In the genomic region with DNA sequence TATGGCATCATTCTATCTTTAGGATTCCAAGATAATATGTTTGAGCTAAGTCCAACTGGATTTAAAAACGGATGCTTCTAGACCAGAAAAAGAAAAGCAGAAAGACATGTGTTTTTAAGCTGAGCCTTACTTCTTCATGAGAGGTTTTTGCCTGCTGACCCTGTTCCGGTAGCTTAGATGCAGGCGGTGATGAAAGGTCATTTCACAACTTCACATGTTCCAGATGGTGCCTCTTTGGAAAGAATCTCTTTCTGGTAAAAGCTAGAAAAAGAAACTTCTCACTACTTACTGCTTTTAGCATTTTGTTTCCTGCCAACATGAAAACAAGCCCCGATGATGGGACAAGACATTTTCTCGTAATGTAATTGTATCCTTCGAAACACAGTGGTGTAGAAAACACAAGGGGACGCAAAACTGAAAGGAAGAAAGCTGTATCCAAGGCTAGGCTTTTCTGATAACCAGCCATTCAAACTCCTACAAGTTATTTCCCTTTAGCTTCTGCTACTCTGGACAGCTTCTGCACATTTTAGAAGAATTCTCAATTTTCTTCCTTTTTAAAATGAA, we compare ENCODE assay signal across 29 cellular contexts.
DNase-seq lines count a peak whose midpoint lies in the region; TF ChIP-seq lines count a peak whose summit lies in the region.
"Had no signal": no experiment of that assay in that cellular context is flagged by ENCODE, and none has a peak within 500 bp of the region (broad histone marks: within the 10 kb centered on the region; RNA-seq: fewer than 3 reads in every experiment).

No MANE protein-coding gene starts in this region.

- DNase-seq in AG09319 (ENCODE audit: extremely low read depth, low read depth) (peak; percentile 11), LHCN-M2 (ENCODE audit: low read depth) (peak; percentile 16), fibroblast of villous mesenchyme (ENCODE audit: low read depth) (peak; percentile 73), mucosa of gallbladder (ENCODE audit: low spot score) (peak; percentile 20), NCI-H446 treated with DMSO at 0.1 percent for 48 hours (lab: John Stamatoyannopoulos, UW) (no peak), NCI-H1092 treated with DMSO at 0.1 percent for 48 hours (lab: John Stamatoyannopoulos, UW) (no peak), ascending aorta (ENCODE audit: low spot score in 2 of 2) (no peak)
- no peak for DNase-seq in CD8-positive, alpha-beta memory T cell
- DNase-seq: activated CD4-positive, alpha-beta T cell treated with anti-CD3 and anti-CD28 coated beads for 1 hour; activated CD8-positive, alpha-beta T cell treated with anti-CD3 and anti-CD28 coated beads for 36 hours; activated naive CD8-positive, alpha-beta T cell treated with anti-CD3 and anti-CD28 coated beads for 36 hours; DMS53; foreskin keratinocyte; GDM1; hippocampal formation; KBM-7; left lung; MG63; naive thymus-derived CD8-positive, alpha-beta T cell; NCI-H1436; NCI-H446; occipital lobe; SK-N-SH; stimulated activated CD4-positive, alpha-beta T cell treated with anti-CD3 and anti-CD28 coated beads, Interleukin-2, amount 100 ng/mL, for 24 hours; T-helper 17 cell had no signal

- peak; percentile 0; the same call in 1 of the 2 replicates for TF ChIP-seq CTCF in AG09319 (IDR thresholded peaks at IDR 0.05; ENCODE audit: low read depth, low read length)
- TF ChIP-seq CTCF in fibroblast of villous mesenchyme (IDR thresholded peaks at IDR 0.05; ENCODE audit: insufficient read depth, low read depth, low read length) = no peak
- TF ChIP-seq CTCF in ascending aorta (IDR thresholded peaks at IDR 0.05) = no peak

- peaks cover under 1 to 9% (median 6%) of the 10 kb centered on the region in 5 donors for H3K9me3 Mint-ChIP-seq in CD8-positive, alpha-beta memory T cell
- H3K9me3 Mint-ChIP-seq: activated T-helper 2 cell treated with anti-CD3 and anti-CD28 coated beads, Interferon-gamma antibody, Interleukin-2, Interleukin-4, amounts not matched to agents 10 μg/mL and 5 μg/mL and 100 μg/mL, durations not matched to agents 14 hours and 24 hours and 36 hours had no signal

- H3K27me3 Mint-ChIP-seq in CD8-positive, alpha-beta memory T cell = no peaks in the 10 kb centered on the region
- H3K27me3 Mint-ChIP-seq: activated CD8-positive, alpha-beta T cell treated with anti-CD3 and anti-CD28 coated beads for 36 hours; activated naive CD8-positive, alpha-beta T cell treated with anti-CD3 and anti-CD28 coated beads for 36 hours; central memory CD8-positive, alpha-beta T cell; T-helper 17 cell had no signal

- H3K4me3 ChIP-seq in fibroblast of villous mesenchyme (ENCODE audit: low read depth, low read length) (no peak overlapping the region), ascending aorta (no peak overlapping the region)
- H3K4me3 ChIP-seq in CD8-positive, alpha-beta memory T cell (ENCODE audit: low read length) = no peak overlapping the region
- H3K4me3 ChIP-seq: A549, BLaER1, left lung, MG63 had no signal

- no peak overlapping the region for H3K27ac ChIP-seq in ascending aorta
- H3K27ac ChIP-seq in CD8-positive, alpha-beta memory T cell (ENCODE audit: low read depth, low read length) = no peak overlapping the region
- H3K27ac ChIP-seq: A549, BLaER1, foreskin keratinocyte, left lung had no signal

- no peaks in the 10 kb centered on the region for H3K36me3 ChIP-seq in ascending aorta
- H3K36me3 ChIP-seq in CD8-positive, alpha-beta memory T cell (ENCODE audit: insufficient read depth, low read length) = no peaks in the 10 kb centered on the region
- H3K36me3 ChIP-seq: BLaER1, left lung, MG63 had no signal

- no peaks in the 10 kb centered on the region for H3K36me3 Mint-ChIP-seq in CD8-positive, alpha-beta memory T cell
- H3K36me3 Mint-ChIP-seq: activated naive CD8-positive, alpha-beta T cell treated with anti-CD3 and anti-CD28 coated beads for 36 hours; naive thymus-derived CD8-positive, alpha-beta T cell had no signal

- POLR2A ChIA-PET in CD8-positive, alpha-beta memory T cell (lab: Charles Lee) = no interaction called here

- H3K27me3 ChIP-seq in ascending aorta = no peaks in the 10 kb centered on the region
- no peaks in the 10 kb centered on the region for H3K27me3 ChIP-seq in CD8-positive, alpha-beta memory T cell (ENCODE audit: insufficient read depth, low read length, poor library complexity, severe bottlenecking)
- H3K27me3 ChIP-seq: BLaER1, foreskin keratinocyte, left lung, MG63 had no signal

- no peaks in the 10 kb centered on the region for H3K9me3 ChIP-seq in ascending aorta
- H3K9me3 ChIP-seq in CD8-positive, alpha-beta memory T cell (ENCODE audit: low read length) = no peaks in the 10 kb centered on the region
- H3K9me3 ChIP-seq: A549, BLaER1, MG63, SK-N-SH had no signal

- CTCF ChIA-PET in CD8-positive, alpha-beta memory T cell (lab: Charles Lee) = no interaction called here

- intact Hi-C loops in ascending aorta (cut with DNase I) = no loop called here

- H3K27ac Mint-ChIP-seq in CD8-positive, alpha-beta memory T cell = no peak overlapping the region
- H3K27ac Mint-ChIP-seq: activated CD8-positive, alpha-beta T cell treated with anti-CD3 and anti-CD28 coated beads for 36 hours; activated naive CD8-positive, alpha-beta T cell treated with anti-CD3 and anti-CD28 coated beads for 36 hours; activated T-helper 2 cell treated with anti-CD3 and anti-CD28 coated beads, Interferon-gamma antibody, Interleukin-2, Interleukin-4, amounts not matched to agents 10 μg/mL and 5 μg/mL and 100 μg/mL, durations not matched to agents 14 hours and 24 hours and 36 hours; naive thymus-derived CD8-positive, alpha-beta T cell; T-helper 17 cell had no signal

- no peaks in the 10 kb centered on the region for H3K4me1 ChIP-seq in ascending aorta
- no peaks in the 10 kb centered on the region for H3K4me1 ChIP-seq in CD8-positive, alpha-beta memory T cell (ENCODE audit: insufficient read depth, low read length)
- H3K4me1 ChIP-seq: BLaER1, left lung had no signal

- H3K4me3 Mint-ChIP-seq in CD8-positive, alpha-beta memory T cell = no peak overlapping the region
- H3K4me3 Mint-ChIP-seq: activated CD8-positive, alpha-beta T cell treated with anti-CD3 and anti-CD28 coated beads for 36 hours; activated naive CD8-positive, alpha-beta T cell treated with anti-CD3 and anti-CD28 coated beads for 36 hours; central memory CD8-positive, alpha-beta T cell; naive thymus-derived CD8-positive, alpha-beta T cell; T-helper 17 cell had no signal

- no peaks in the 10 kb centered on the region for H3K4me1 Mint-ChIP-seq in CD8-positive, alpha-beta memory T cell
- H3K4me1 Mint-ChIP-seq: activated naive CD8-positive, alpha-beta T cell treated with anti-CD3 and anti-CD28 coated beads for 36 hours; central memory CD8-positive, alpha-beta T cell; naive thymus-derived CD8-positive, alpha-beta T cell; T-helper 17 cell had no signal

Comparison
In these comparisons a context has a peak if more than half of its experiments do, and no peak if none do; other contexts are left out.
1. DNase-seq: peak in AG09319 (single experiment), LHCN-M2 (single experiment), fibroblast of villous mesenchyme (single experiment) and mucosa of gallbladder (single experiment); none in NCI-H446 treated with DMSO at 0.1 percent for 48 hours (single experiment), NCI-H1092 treated with DMSO at 0.1 percent for 48 hours (single experiment), ascending aorta (0 of 2) and CD8-positive, alpha-beta memory T cell (0 of 5).